In the genomic region with DNA sequence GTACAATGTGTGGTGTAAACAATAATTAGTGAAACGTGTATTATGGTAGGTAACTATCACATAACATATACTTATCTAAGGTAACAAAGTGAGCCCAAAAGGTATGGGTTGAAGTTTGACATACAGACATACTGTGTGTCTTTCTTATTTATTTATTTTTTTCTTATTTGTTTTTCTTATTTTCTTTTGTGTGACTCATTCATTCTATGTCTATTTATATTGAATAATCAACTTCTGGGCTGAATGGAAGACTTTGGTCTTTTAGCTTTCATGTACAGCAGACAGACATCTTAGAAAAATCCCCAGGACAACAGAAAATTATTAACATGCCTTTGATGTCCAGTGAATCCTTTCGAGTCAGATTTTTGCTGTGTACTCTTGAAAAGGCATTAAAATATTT, we compare ENCODE assay signal across 9 cellular contexts.
"Had no signal": no experiment of that assay in that cellular context is flagged by ENCODE, and none has a peak within 500 bp of the region (broad histone marks: within the 10 kb centered on the region; RNA-seq: fewer than 3 reads in every experiment).

No MANE protein-coding gene starts in this region.

- H3K27ac Mint-ChIP-seq: HFFc6 had no signal

- H3K4me3 Mint-ChIP-seq: HFFc6 had no signal

- H3K27ac ChIP-seq: GM23248, HL-60 had no signal

- FAIRE-seq: K562 had no signal

- ATAC-seq: HCT116, K562 had no signal

- H2AFZ ChIP-seq: GM23248 had no signal

- H3K9me3 ChIP-seq: HAP-1 had no signal

- H3K36me3 ChIP-seq: HAP-1 had no signal

- DNase-seq: GM23248, GOT3, H7, HFFc6, IMR-90 had no signal

- H3K4me3 ChIP-seq: GM23248, HAP-1, K562 had no signal

- H3K9ac ChIP-seq: GM23248 had no signal

- H3K9me3 Mint-ChIP-seq: HFFc6 had no signal
